ENCODE assay signal across 8 cellular contexts in the genomic region with DNA sequence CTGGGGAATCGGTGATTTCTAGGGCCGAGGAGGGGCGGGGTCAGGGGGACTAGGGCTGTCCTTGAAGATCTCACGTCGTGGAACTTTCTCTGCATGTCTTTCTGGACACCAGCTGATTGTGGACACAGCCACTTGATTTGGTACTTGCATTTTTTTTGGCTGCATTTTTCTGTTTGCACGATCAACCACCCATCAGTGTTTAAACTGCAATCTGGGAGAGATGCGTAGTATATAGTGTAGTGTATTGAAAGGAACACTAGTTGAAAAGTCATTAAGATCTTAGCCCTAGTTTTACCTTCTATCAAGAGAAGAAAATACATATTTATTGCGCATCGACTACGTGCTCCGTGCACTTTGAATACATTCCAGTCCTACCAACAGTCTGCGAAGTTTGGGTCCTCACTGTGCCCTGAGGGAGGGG. TPM values are rescaled to one million over a fixed set of nuclear protein-coding genes. Genes with fewer than 3 reads are reported as not detected.
DNase-seq lines count a peak whose midpoint lies in the region; ATAC-seq and TF ChIP-seq lines count a peak whose summit lies in the region.

No MANE protein-coding gene starts in this region.

- H3F3A ChIP-seq in GM23338 (replicated peaks; ENCODE audit: low read depth), result no peaks in the 10 kb centered on the region; the same call in 1 of the 2 replicates

- no peaks in the 10 kb centered on the region for H3K9me2 ChIP-seq in GM23338 (ENCODE audit: insufficient read depth)

- H3K9me3 Mint-ChIP-seq in GM23338, result peaks cover 6% of the 10 kb centered on the region
- peaks cover 6% of the 10 kb centered on the region for H3K9me3 Mint-ChIP-seq in T-helper 1 cell treated with Interleukin-12 subunit alpha and Interleukin-12 subunit beta and Interleukin-4 antibody, amounts not matched to agents 30 μg/mL and 1 μg/mL, for 36 hours
- H3K9me3 Mint-ChIP-seq in progenitor cell of endocrine pancreas (ENCODE audit: low read depth), result peaks cover 6% of the 10 kb centered on the region

- no peak for ATAC-seq in GM23338
- peak; percentile 2 for ATAC-seq in esophagus mucosa
- ATAC-seq in GM21619 (IDR thresholded peaks at IDR 0.05; ENCODE audit: unreplicated experiment), result no peak

- no peak for TF ChIP-seq CTCF in GM23338 (conservative IDR thresholded peaks at IDR 0.05; ENCODE audit: low read depth in 2 of 2)
- TF ChIP-seq CTCF in progenitor cell of endocrine pancreas (IDR thresholded peaks at IDR 0.05; ENCODE audit: unreplicated experiment), result no peak

- peak overlapping the region; percentile 93 for H3K4me3 Mint-ChIP-seq in GM23338
- peak overlapping the region; percentile 97 for H3K4me3 Mint-ChIP-seq in T-helper 1 cell treated with Interleukin-12 subunit alpha and Interleukin-12 subunit beta and Interleukin-4 antibody, amounts not matched to agents 30 μg/mL and 1 μg/mL, for 36 hours
- peak overlapping the region; percentile 93 for H3K4me3 Mint-ChIP-seq in progenitor cell of endocrine pancreas (ENCODE audit: low read depth)

- H3K27ac Mint-ChIP-seq in GM23338, result peak overlapping the region; percentile 95
- peak overlapping the region; percentile 96 for H3K27ac Mint-ChIP-seq in T-helper 1 cell treated with Interleukin-12 subunit alpha and Interleukin-12 subunit beta and Interleukin-4 antibody, amounts not matched to agents 30 μg/mL and 1 μg/mL, for 36 hours
- H3K27ac Mint-ChIP-seq in progenitor cell of endocrine pancreas, result peak overlapping the region; percentile 96

- peaks cover 49% of the 10 kb centered on the region for H3K4me1 Mint-ChIP-seq in GM23338
- H3K4me1 Mint-ChIP-seq in T-helper 1 cell treated with Interleukin-12 subunit alpha and Interleukin-12 subunit beta and Interleukin-4 antibody, amounts not matched to agents 30 μg/mL and 1 μg/mL, for 36 hours (ENCODE audit: low read depth), result peaks cover 38% of the 10 kb centered on the region
- peaks cover 45% of the 10 kb centered on the region for H3K4me1 Mint-ChIP-seq in progenitor cell of endocrine pancreas (ENCODE audit: low read depth)

- peak overlapping the region; percentile 91 for H3K4me2 ChIP-seq in GM23338

- peak overlapping the region; percentile 89 for H3K4me3 ChIP-seq in GM23338

- peaks cover 34% of the 10 kb centered on the region for H3K79me2 ChIP-seq in GM23338 (replicated peaks; ENCODE audit: insufficient read depth)

- peaks cover 13% of the 10 kb centered on the region for H3K36me3 Mint-ChIP-seq in GM23338 (ENCODE audit: low read depth)
- H3K36me3 Mint-ChIP-seq in T-helper 1 cell treated with Interleukin-12 subunit alpha and Interleukin-12 subunit beta and Interleukin-4 antibody, amounts not matched to agents 30 μg/mL and 1 μg/mL, for 36 hours (ENCODE audit: low read depth), result no peaks in the 10 kb centered on the region
- H3K36me3 Mint-ChIP-seq in progenitor cell of endocrine pancreas (ENCODE audit: insufficient read depth), result peaks cover 6% of the 10 kb centered on the region

- H4K20me1 ChIP-seq in GM23338 (replicated peaks; ENCODE audit: insufficient read depth), result no peaks in the 10 kb centered on the region

- H2AFZ ChIP-seq in GM23338, result peak overlapping the region; percentile 38; the same call in 1 of the 2 replicates

- H3K27me3 ChIP-seq in GM23338 (ENCODE audit: insufficient read depth), result peaks cover 6% of the 10 kb centered on the region; the same call in 1 of the 2 replicates

- peaks cover 26% of the 10 kb centered on the region for H3K4me1 ChIP-seq in GM23338 (ENCODE audit: insufficient read depth)

- H3K27me3 Mint-ChIP-seq in GM23338 (ENCODE audit: insufficient read depth, low read depth, poor library complexity) (peaks cover 7% of the 10 kb centered on the region), progenitor cell of endocrine pancreas (no peaks in the 10 kb centered on the region)
- H3K27me3 Mint-ChIP-seq in T-helper 1 cell treated with Interleukin-12 subunit alpha and Interleukin-12 subunit beta and Interleukin-4 antibody, amounts not matched to agents 30 μg/mL and 1 μg/mL, for 36 hours (ENCODE audit: low read depth), result no peaks in the 10 kb centered on the region

- DNase-seq in GM23338 (ENCODE audit: low spot score), result no peak
- DNase-seq in progenitor cell of endocrine pancreas (ENCODE audit: low spot score, unreplicated experiment), result no peak
- DNase-seq in NOMO-1 treated with dmso at 0.1 percent for 144 hours (lab: John Stamatoyannopoulos, UW; ENCODE audit: unreplicated experiment), result no peak
- no peak for DNase-seq in NCI-H2171 treated with DMSO at 0.1 percent for 48 hours (lab: John Stamatoyannopoulos, UW)
- DNase-seq in mesenteric fat pad (ENCODE audit: low spot score), result no peak

- H3K36me3 ChIP-seq in GM23338 (ENCODE audit: insufficient read depth), result no peaks in the 10 kb centered on the region

- peak overlapping the region; percentile 99 for H3K27ac ChIP-seq in GM23338 (ENCODE audit: low read depth)

TF ChIP-seq in GM23338, 12 proteins besides CTCF, POLR2A, EP300 and RAD21 (continues in another document):
- TF ChIP-seq JUNB (IDR thresholded peaks at IDR 0.05; ENCODE audit: unreplicated experiment), result no peak
- TF ChIP-seq ZNF331 (CRISPR knock-in tag; IDR thresholded peaks at IDR 0.05; ENCODE audit: low read depth), result no peak
- TF ChIP-seq ZNF114 (CRISPR knock-in tag; IDR thresholded peaks at IDR 0.05), result no peak
- TF ChIP-seq, protein P1, sequence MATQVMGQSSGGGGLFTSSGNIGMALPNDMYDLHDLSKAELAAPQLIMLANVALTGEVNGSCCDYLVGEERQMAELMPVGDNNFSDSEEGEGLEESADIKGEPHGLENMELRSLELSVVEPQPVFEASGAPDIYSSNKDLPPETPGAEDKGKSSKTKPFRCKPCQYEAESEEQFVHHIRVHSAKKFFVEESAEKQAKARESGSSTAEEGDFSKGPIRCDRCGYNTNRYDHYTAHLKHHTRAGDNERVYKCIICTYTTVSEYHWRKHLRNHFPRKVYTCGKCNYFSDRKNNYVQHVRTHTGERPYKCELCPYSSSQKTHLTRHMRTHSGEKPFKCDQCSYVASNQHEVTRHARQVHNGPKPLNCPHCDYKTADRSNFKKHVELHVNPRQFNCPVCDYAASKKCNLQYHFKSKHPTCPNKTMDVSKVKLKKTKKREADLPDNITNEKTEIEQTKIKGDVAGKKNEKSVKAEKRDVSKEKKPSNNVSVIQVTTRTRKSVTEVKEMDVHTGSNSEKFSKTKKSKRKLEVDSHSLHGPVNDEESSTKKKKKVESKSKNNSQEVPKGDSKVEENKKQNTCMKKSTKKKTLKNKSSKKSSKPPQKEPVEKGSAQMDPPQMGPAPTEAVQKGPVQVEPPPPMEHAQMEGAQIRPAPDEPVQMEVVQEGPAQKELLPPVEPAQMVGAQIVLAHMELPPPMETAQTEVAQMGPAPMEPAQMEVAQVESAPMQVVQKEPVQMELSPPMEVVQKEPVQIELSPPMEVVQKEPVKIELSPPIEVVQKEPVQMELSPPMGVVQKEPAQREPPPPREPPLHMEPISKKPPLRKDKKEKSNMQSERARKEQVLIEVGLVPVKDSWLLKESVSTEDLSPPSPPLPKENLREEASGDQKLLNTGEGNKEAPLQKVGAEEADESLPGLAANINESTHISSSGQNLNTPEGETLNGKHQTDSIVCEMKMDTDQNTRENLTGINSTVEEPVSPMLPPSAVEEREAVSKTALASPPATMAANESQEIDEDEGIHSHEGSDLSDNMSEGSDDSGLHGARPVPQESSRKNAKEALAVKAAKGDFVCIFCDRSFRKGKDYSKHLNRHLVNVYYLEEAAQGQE (IDR thresholded peaks at IDR 0.05; ENCODE audit: unreplicated experiment), result no peak
- TF ChIP-seq EZH2 (IDR thresholded peaks at IDR 0.05; ENCODE audit: low read depth, unreplicated experiment), result no peak
- TF ChIP-seq POLR2AphosphoS5 (IDR thresholded peaks at IDR 0.05; ENCODE audit: low read depth), result no peak
- TF ChIP-seq, protein P2, sequence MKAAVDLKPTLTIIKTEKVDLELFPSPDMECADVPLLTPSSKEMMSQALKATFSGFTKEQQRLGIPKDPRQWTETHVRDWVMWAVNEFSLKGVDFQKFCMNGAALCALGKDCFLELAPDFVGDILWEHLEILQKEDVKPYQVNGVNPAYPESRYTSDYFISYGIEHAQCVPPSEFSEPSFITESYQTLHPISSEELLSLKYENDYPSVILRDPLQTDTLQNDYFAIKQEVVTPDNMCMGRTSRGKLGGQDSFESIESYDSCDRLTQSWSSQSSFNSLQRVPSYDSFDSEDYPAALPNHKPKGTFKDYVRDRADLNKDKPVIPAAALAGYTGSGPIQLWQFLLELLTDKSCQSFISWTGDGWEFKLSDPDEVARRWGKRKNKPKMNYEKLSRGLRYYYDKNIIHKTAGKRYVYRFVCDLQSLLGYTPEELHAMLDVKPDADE (IDR thresholded peaks at IDR 0.05), result no peak
- TF ChIP-seq EZH2phosphoT487 (IDR thresholded peaks at IDR 0.05; ENCODE audit: unreplicated experiment), result no peak
- no peak for TF ChIP-seq NANOG (IDR thresholded peaks at IDR 0.05; ENCODE audit: borderline replicate concordance)
- TF ChIP-seq CREB1 (CRISPR knock-in tag; IDR thresholded peaks at IDR 0.05; ENCODE audit: low read depth), result no peak

RNA-seq across cellular contexts. Expression of a gene that starts 0.7 kb away (rescaled TPM):
- total RNA-seq in GM23338 (2014; rRNA removed; shearing (Covaris generic)), result 19.8 and 27.0 TPM in 2 replicates
- polyA plus RNA-seq in GM23338 (2016; fragmentation: Nextera tagmentation; extraction: Ambion mirVana), result 22.5 and 29.8 TPM in 2 replicates
- total RNA-seq in esophagus mucosa (42.4 TPM), progenitor cell of endocrine pancreas (54.9 and 57.7 TPM in 2 replicates), mesenteric fat pad (38.4 TPM)

RNA-seq across cellular contexts. Expression of a gene that starts 24.6 kb away (rescaled TPM):
- 0.28 TPM in 1 of 2 replicates, not detected in the other for total RNA-seq in GM23338 (2014; rRNA removed; shearing (Covaris generic))
- 0.31 and 0.40 TPM in 2 replicates for polyA plus RNA-seq in GM23338 (2016; fragmentation: Nextera tagmentation; extraction: Ambion mirVana)
- total RNA-seq in esophagus mucosa, result not detected
- total RNA-seq in progenitor cell of endocrine pancreas, result not detected in 2 replicates
- 0.29 TPM for total RNA-seq in mesenteric fat pad

RNA-seq across cellular contexts. Expression of a gene that starts 40.6 kb away (rescaled TPM):
- total RNA-seq in GM23338 (2014; rRNA removed; shearing (Covaris generic)), result 0.12 and 0.24 TPM in 2 replicates
- polyA plus RNA-seq in GM23338 (2016; fragmentation: Nextera tagmentation; extraction: Ambion mirVana), result 0.05 and 0.06 TPM in 2 replicates
- 7.8 TPM for total RNA-seq in esophagus mucosa
- 8.6 and 8.8 TPM in 2 replicates for total RNA-seq in progenitor cell of endocrine pancreas
- 0.80 TPM for total RNA-seq in mesenteric fat pad
